1 cellular context compared by ENCODE assay signal in genomic region chr12:89707992-89708792, GRCh38.
TF ChIP-seq lines count a peak whose summit lies in the region.

No MANE protein-coding gene starts in this region.

TF ChIP-seq in GM12878, 131 proteins besides CTCF, POLR2A, EP300 and RAD21 (continued from another document):
- TF ChIP-seq ZNF592 (IDR thresholded peaks at IDR 0.05) (no peak), USF1 (IDR thresholded peaks at IDR 0.05; ENCODE audit: borderline replicate concordance, extremely low read length, insufficient read depth, low read depth, low read length) (peak; percentile 1), YY1 (IDR thresholded peaks at IDR 0.05; ENCODE audit: low read depth, low read length) (peak; percentile 63; the same call in 1 of the 2 replicates), EGR1 (IDR thresholded peaks at IDR 0.05; ENCODE audit: borderline replicate concordance in 1 of 2, low read depth in 2 of 2, low read length in 2 of 2) (peak in 1 of 2 experiments; percentile 68; a peak in 1 of 3 replicates)
